Comparison of ENCODE assay signal across 8 cellular contexts in the genomic region with DNA sequence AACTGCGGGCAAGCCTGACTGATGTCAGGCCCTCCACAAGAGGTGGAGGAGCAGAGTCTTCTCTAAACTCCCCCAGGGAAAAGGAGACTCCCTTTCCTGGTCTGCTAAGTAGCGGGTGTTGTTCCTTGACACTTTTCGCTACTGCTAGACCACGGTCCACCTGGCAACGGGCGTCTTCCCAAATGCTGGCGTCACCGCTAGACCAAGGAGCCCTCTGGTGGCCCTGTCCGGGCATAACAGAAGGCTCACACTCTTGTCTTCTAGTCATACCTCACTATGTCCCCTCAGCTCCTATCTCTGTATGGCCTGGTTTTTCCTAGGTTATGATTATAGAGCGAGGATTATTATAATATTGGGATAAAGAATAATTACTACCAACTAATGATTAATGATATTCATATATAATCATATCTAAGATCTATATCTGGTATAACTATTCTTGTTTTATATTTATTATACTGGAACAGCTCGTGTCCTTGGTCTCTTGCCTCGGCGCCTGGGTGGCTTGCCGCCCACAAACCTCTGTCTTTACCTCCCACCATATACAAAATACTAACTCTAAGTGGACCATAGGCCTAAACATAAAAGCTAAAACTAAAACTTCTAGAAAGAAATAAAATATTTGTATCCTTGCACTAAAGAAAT. TPM values are rescaled to one million over a fixed set of nuclear protein-coding genes. Genes with fewer than 3 reads are reported as not detected.
DNase-seq lines count a peak whose midpoint lies in the region; ATAC-seq, FAIRE-seq and TF ChIP-seq lines count a peak whose summit lies in the region.
"Not testable (repeated sequence)": the region's sequence is repeated elsewhere in the genome, so short reads cannot be mapped to it uniquely, and the experiment has no call there.

No MANE protein-coding gene starts in this region.

- H3K36me3 Mint-ChIP-seq in CD8-positive, alpha-beta T cell: peaks cover 60% of the 10 kb centered on the region
- peaks cover 80% of the 10 kb centered on the region for H3K36me3 Mint-ChIP-seq in nephron (ENCODE audit: low read depth)

- not testable (repeated sequence) for FAIRE-seq in bronchial epithelial cell (lab: Jason Lieb, UNC)

- not testable (repeated sequence) for H3K27ac Mint-ChIP-seq in CD8-positive, alpha-beta T cell; nephron

- not testable (repeated sequence) for H3K4me3 Mint-ChIP-seq in CD8-positive, alpha-beta T cell; nephron

- not testable (repeated sequence) for H3K4me3 ChIP-seq in CD8-positive, alpha-beta T cell (ENCODE audit: low read depth, low read length); bronchial epithelial cell (ENCODE audit: low read depth, low read length); left ventricle myocardium inferior; stomach

- not testable (repeated sequence) for TF ChIP-seq POLR2A in stomach (IDR thresholded peaks at IDR 0.05)

- not testable (repeated sequence) for H3K9me3 ChIP-seq in CD8-positive, alpha-beta T cell (ENCODE audit: low read length); left ventricle myocardium inferior (replicated peaks); stomach

- not testable (repeated sequence) for H3K27me3 ChIP-seq in CD8-positive, alpha-beta T cell (ENCODE audit: insufficient read depth, low read length); bronchial epithelial cell (ENCODE audit: control insufficient read depth, insufficient read depth, low read length); left ventricle myocardium inferior (ENCODE audit: low read depth); stomach

- not testable (repeated sequence) for H3K4me1 ChIP-seq in CD8-positive, alpha-beta T cell (ENCODE audit: insufficient read depth, low read length); left ventricle myocardium inferior; stomach

- peak in 2 of 7 experiments; percentile 7 to 15 for DNase-seq in CD8-positive, alpha-beta T cell
- DNase-seq in HK-2 (ENCODE audit: unreplicated experiment) (peak; percentile 18), OCI-M1 (lab: John Stamatoyannopoulos, UW) (peak; percentile 48), bronchial epithelial cell (ENCODE audit: low read depth) (peak; percentile 12), left ventricle myocardium inferior (peak; percentile 41), stomach (peak; percentile 62)
- DNase-seq in activated CD4-positive, alpha-beta T cell treated with anti-CD3 and anti-CD28 coated beads, Interleukin-2, amount 50 U/mL, for 48 hours: peak; percentile 37 to 49

- not testable (repeated sequence) for H3K27ac ChIP-seq in CD8-positive, alpha-beta T cell (ENCODE audit: low read depth, low read length); left ventricle myocardium inferior (replicated peaks); stomach

- WGBS in stomach, 5 donors: 62 to 84% (median 78%) methylated on average over 12 to 14 of the region's 14 CpGs

- not testable (repeated sequence) for H3K36me3 ChIP-seq in CD8-positive, alpha-beta T cell (ENCODE audit: insufficient read depth, low read length); bronchial epithelial cell (ENCODE audit: control insufficient read depth, insufficient read depth, low read length)
- H3K36me3 ChIP-seq in left ventricle myocardium inferior (peaks cover 56% of the 10 kb centered on the region), stomach (peaks cover 26 to 75% (median 74%) of the 10 kb centered on the region in 4 donors)

- peak; percentile 34 for TF ChIP-seq CTCF in CD8-positive, alpha-beta T cell (IDR thresholded peaks at IDR 0.05)
- peak; percentile 46 for TF ChIP-seq CTCF in bronchial epithelial cell (IDR thresholded peaks at IDR 0.05; ENCODE audit: insufficient read depth, low read length, severe bottlenecking)
- TF ChIP-seq CTCF in left ventricle myocardium inferior (IDR thresholded peaks at IDR 0.05; ENCODE audit: borderline replicate concordance): peak; percentile 70
- TF ChIP-seq CTCF in nephron (IDR thresholded peaks at IDR 0.05; ENCODE audit: unreplicated experiment in 3 of 3): peak; percentile 42 to 46 (median 43)
- TF ChIP-seq CTCF in stomach (IDR thresholded peaks at IDR 0.05): peak in 5 of 7 experiments; percentile 27 to 53 (median 44)

- intact Hi-C loops in CD8-positive, alpha-beta T cell (cut with DNase I, micrococcal nuclease): loop anchor here in 1 of 2 experiments (2.0 kb wide), 1 partner anchor 230 kb away; no protein-coding TSS in a partner anchor
- intact Hi-C loops in left ventricle myocardium inferior (cut with micrococcal nuclease); stomach (cut with DNase I; ENCODE audit: low total_unique reads): not testable (repeated sequence)

- H3K27me3 Mint-ChIP-seq in CD8-positive, alpha-beta T cell (ENCODE audit: low read depth); nephron (ENCODE audit: low read depth): not testable (repeated sequence)

- CTCF ChIA-PET in CD8-positive, alpha-beta T cell (lab: Charles Lee): interaction anchor here (1.1 to 1.3 kb wide), 2 partner anchors 58 to 227 kb away, joined by 4 read pairs; a partner anchor contains a TSS

- not testable (repeated sequence) for TF ChIP-seq EP300 in stomach (IDR thresholded peaks at IDR 0.05)

- not testable (repeated sequence) for H3K4me1 Mint-ChIP-seq in CD8-positive, alpha-beta T cell (ENCODE audit: low read depth); nephron

- H3K9me3 Mint-ChIP-seq in CD8-positive, alpha-beta T cell; nephron: not testable (repeated sequence)

- not testable (repeated sequence) for ATAC-seq in CD8-positive, alpha-beta T cell

- POLR2A ChIA-PET in CD8-positive, alpha-beta T cell (lab: Charles Lee): interaction anchor here (0.6 kb wide), 1 partner anchor 15 kb away, joined by 6 read pairs; no protein-coding TSS in a partner anchor

RNA-seq across cellular contexts. Expression of a gene that starts 27.7 kb away (rescaled TPM):
- total RNA-seq in CD8-positive, alpha-beta T cell: under 1 TPM in 1 of 2 experiments, not detected in 1; 0.19 TPM
- total RNA-seq in bronchial epithelial cell: 2.4 and 4.5 TPM in 2 replicates
- 6.6 TPM for total RNA-seq in left ventricle myocardium inferior
- 10 to 100 TPM in 1 of 5 donors, 1 to 10 TPM in 2, not detected in 2; 4.5 to 73.3 (median 7.7) TPM for total RNA-seq in stomach
- 1 to 10 TPM; 2.1 to 5.8 (median 3.1) TPM for polyA plus RNA-seq in stomach

RNA-seq across cellular contexts. Expression of a gene that starts 54.2 kb away (rescaled TPM):
- 10 to 100 TPM; 12.1 to 12.7 TPM for total RNA-seq in CD8-positive, alpha-beta T cell
- total RNA-seq in bronchial epithelial cell (6.1 and 9.0 TPM in 2 replicates), left ventricle myocardium inferior (7.8 TPM), stomach (10 to 100 TPM in 4 of 5 donors, 1 to 10 TPM in 1; 7.7 to 83.9 (median 48.1) TPM)
- polyA plus RNA-seq in stomach: 10 to 100 TPM; 17.0 to 45.4 (median 30.2) TPM

RNA-seq across cellular contexts. Expression of a gene that starts 58.6 kb away (rescaled TPM):
- total RNA-seq in CD8-positive, alpha-beta T cell: 10 to 100 TPM; 60.2 to 60.3 TPM
- total RNA-seq in bronchial epithelial cell (42.4 and 44.5 TPM in 2 replicates), left ventricle myocardium inferior (40.7 TPM), stomach (100 to 1,000 TPM in 1 of 5 donors, 10 to 100 TPM in 4; 47.1 to 107 (median 62.6) TPM)
- polyA plus RNA-seq in stomach: 10 to 100 TPM; 12.6 to 20.8 (median 15.6) TPM
